In the genomic region with DNA sequence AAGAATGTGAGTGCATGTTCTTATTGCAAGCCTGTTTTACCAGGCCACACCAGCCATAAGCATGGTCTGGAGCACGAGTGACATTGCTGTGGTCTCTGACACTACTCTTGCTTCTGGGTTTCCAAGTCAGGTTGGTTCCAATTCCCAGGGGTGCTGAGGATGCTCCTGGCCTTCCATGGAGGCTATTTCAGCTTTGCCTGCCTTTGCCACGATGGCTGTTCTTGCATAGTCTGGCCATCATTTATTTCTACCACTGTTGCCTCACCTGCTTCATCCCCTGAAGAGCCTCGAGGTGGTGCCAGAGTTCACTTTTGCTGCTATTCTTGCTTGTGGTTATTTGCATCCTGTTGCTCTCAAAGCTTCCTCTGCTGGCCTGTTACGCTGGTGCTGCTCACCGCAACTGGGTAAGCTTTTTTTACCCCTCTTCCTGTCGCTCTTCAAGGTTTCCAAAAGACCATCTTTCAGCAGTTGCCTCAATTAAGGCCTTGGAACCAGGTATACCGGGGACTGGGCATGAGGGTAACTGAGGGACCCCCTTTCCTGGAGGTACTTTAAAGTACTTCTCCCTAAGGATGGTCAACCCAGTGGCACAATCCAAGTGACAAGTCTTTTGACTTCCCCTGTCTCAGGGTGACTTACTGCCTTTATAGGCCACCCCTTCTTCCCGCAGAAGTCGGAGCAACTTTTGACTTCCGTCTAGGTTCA, we compare ENCODE assay signal across 8 cellular contexts.
DNase-seq lines count a peak whose midpoint lies in the region; ATAC-seq and TF ChIP-seq lines count a peak whose summit lies in the region.

No MANE protein-coding gene starts in this region.

- peaks cover 8% of the 10 kb centered on the region for H3K36me3 Mint-ChIP-seq in activated CD4-positive, alpha-beta T cell treated with anti-CD3 and anti-CD28 coated beads, Interleukin-2, amount 10 ng/mL, durations not matched to agents 24 days and 14 days (ENCODE audit: low read depth)
- H3K36me3 Mint-ChIP-seq in naive B cell, result peaks cover 0 to 5% of the 10 kb centered on the region in 2 donors

- H3K9me3 ChIP-seq in testis, result no peaks in the 10 kb centered on the region

- H3K4me1 Mint-ChIP-seq in activated CD4-positive, alpha-beta T cell treated with anti-CD3 and anti-CD28 coated beads, Interleukin-2, amount 10 ng/mL, durations not matched to agents 24 days and 14 days, result peaks cover 45% of the 10 kb centered on the region
- peaks cover 36 to 48% (median 42%) of the 10 kb centered on the region in 3 donors for H3K4me1 Mint-ChIP-seq in naive B cell

- no peaks in the 10 kb centered on the region for H3K4me1 ChIP-seq in testis

- H3K36me3 ChIP-seq in testis (ENCODE audit: low read depth, missing control alignments), result no peaks in the 10 kb centered on the region

- H3K9me3 Mint-ChIP-seq in activated CD4-positive, alpha-beta T cell treated with anti-CD3 and anti-CD28 coated beads, Interleukin-2, amount 10 ng/mL, durations not matched to agents 24 days and 14 days, result peaks cover 4% of the 10 kb centered on the region
- H3K9me3 Mint-ChIP-seq in naive B cell, result peaks cover 0 to 2% (median 0%) of the 10 kb centered on the region in 7 donors

- peak overlapping the region; percentile 95 for H3K27ac Mint-ChIP-seq in activated CD4-positive, alpha-beta T cell treated with anti-CD3 and anti-CD28 coated beads, Interleukin-2, amount 10 ng/mL, durations not matched to agents 24 days and 14 days
- H3K27ac Mint-ChIP-seq in naive B cell, result peak overlapping the region; percentile 87 to 97 (median 96)

- H3K27me3 ChIP-seq in testis, result no peaks in the 10 kb centered on the region

- no peak overlapping the region for H3K4me3 ChIP-seq in testis

- peak in 2 of 3 experiments; percentile 7 to 47 for TF ChIP-seq CTCF in testis (IDR thresholded peaks at IDR 0.05)

- H3K4me3 Mint-ChIP-seq in activated CD4-positive, alpha-beta T cell treated with anti-CD3 and anti-CD28 coated beads, Interleukin-2, amount 10 ng/mL, durations not matched to agents 24 days and 14 days, result peak overlapping the region; percentile 81
- H3K4me3 Mint-ChIP-seq in naive B cell, result peak overlapping the region; percentile 63 to 92 (median 86)

- ATAC-seq in Right ventricle myocardium inferior (peak; percentile 48), HG02798 (IDR thresholded peaks at IDR 0.05; ENCODE audit: poor library complexity, unreplicated experiment) (peak; percentile 100), naive B cell (ENCODE audit: low read depth in 2 of 2) (peak; percentile 97)

- WGBS in testis, 2 donors, result 57 to 79% methylated on average over 10 of the region's 10 CpGs

- no peak overlapping the region for H3K27ac ChIP-seq in testis

- DNase-seq in Right ventricle myocardium inferior (ENCODE audit: missing footprints) (no peak), cardiac septum (ENCODE audit: low spot score) (no peak), NCI-H1417 treated with DMSO at 0.1 percent for 48 hours (lab: John Stamatoyannopoulos, UW) (peak; percentile 14), ecto neural progenitor cell (ENCODE audit: low spot score) (peak; percentile 64), naive B cell (peak; percentile 75), testis (no peak)
- DNase-seq in activated CD4-positive, alpha-beta T cell treated with anti-CD3 and anti-CD28 coated beads, Interleukin-2, amount 10 ng/mL, durations not matched to agents 24 days and 14 days, result peak; percentile 93

- intact Hi-C loops in Right ventricle myocardium inferior (cut with DNase I) (loop anchor here (2.0 kb wide), 1 partner anchor 335 kb away; no protein-coding TSS in a partner anchor), cardiac septum (cut with DNase I) (loop anchor here (10.0 kb wide), 1 partner anchor 335 kb away; no protein-coding TSS in a partner anchor), testis (cut with DNase I; ENCODE audit: low total_unique reads) (no loop called here)
- intact Hi-C loops in activated CD4-positive, alpha-beta T cell treated with anti-CD3 and anti-CD28 coated beads, Interleukin-2, amount 10 ng/mL, durations not matched to agents 24 days and 14 days (cut with micrococcal nuclease), result loop anchor here (1.0 to 10.0 kb wide), 5 partner anchors 82 to 429 kb away; a partner anchor contains a TSS

- H3K27me3 Mint-ChIP-seq in activated CD4-positive, alpha-beta T cell treated with anti-CD3 and anti-CD28 coated beads, Interleukin-2, amount 10 ng/mL, durations not matched to agents 24 days and 14 days, result no peaks in the 10 kb centered on the region
- no peaks in the 10 kb centered on the region for H3K27me3 Mint-ChIP-seq in naive B cell

- TF ChIP-seq POLR2A in testis (IDR thresholded peaks at IDR 0.05), result no peak

Comparison
In these comparisons a context has a peak if more than half of its experiments do, and no peak if none do; other contexts are left out.
1. ATAC-seq: peak in every context shown above with its lines; median percentile 100 in HG02798; 97 in naive B cell; 48 in Right ventricle myocardium inferior.
2. DNase-seq: peak in NCI-H1417 treated with DMSO at 0.1 percent for 48 hours (single experiment), activated CD4-positive, alpha-beta T cell treated with anti-CD3 and anti-CD28 coated beads, Interleukin-2, amount 10 ng/mL, durations not matched to agents 24 days and 14 days (single experiment), ecto neural progenitor cell (single experiment) and naive B cell (single experiment); none in Right ventricle myocardium inferior (single experiment), cardiac septum (single experiment) and testis (single experiment).